Comparison of ENCODE assay signal across 7 cellular contexts in the genomic region with DNA sequence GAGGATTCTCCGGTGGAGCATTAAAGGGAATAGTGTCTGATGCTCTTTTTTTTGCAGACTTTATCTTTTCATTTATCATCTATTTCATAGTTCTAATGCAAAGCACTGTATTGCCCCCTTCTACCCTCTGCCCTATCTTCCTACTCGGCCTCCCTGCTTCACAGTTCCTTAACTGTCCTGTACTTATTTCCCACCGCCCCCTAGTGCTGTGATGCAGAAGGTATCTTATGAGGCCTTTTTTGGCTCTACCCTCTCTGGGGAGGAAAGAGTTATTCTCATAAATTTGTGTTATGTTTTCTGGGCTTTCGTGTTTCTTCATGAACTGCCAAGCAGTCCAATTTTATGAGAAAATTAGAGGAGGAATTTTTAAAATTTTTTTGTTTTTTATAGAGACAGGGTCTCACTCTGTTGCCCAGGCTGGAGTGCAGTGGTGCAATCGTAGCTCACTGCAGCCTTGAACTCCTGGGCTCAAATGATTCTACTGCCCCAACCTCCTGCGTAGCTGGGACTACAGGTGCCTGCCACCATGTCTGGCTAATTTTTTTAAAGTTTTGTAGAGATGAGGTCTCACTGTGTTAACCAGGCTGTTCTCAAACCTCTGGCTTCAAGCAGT. TPM values are rescaled to one million over a fixed set of nuclear protein-coding genes. Genes with fewer than 3 reads are reported as not detected.
A peak's percentile ranks its signal among the peaks of the same experiment; 100 is the strongest.
DNase-seq lines count a peak whose midpoint lies in the region; ATAC-seq and TF ChIP-seq lines count a peak whose summit lies in the region.

No MANE protein-coding gene starts in this region.

- H3K4me1 Mint-ChIP-seq in activated CD4-positive, alpha-beta memory T cell treated with anti-CD3 and anti-CD28 coated beads for 36 hours (ENCODE audit: low read depth), result peaks cover 19% of the 10 kb centered on the region

- peaks cover 19% of the 10 kb centered on the region for H3K36me3 Mint-ChIP-seq in activated CD4-positive, alpha-beta memory T cell treated with anti-CD3 and anti-CD28 coated beads for 36 hours

- TF ChIP-seq EP300 in suprapubic skin (IDR thresholded peaks at IDR 0.05), result no peak

- intact Hi-C loops in activated CD4-positive, alpha-beta memory T cell treated with anti-CD3 and anti-CD28 coated beads for 36 hours (cut with micrococcal nuclease), result loop anchor here (1.0 to 5.0 kb wide), 4 partner anchors 63 to 1059 kb away; partner anchors contain the start of genes FOXM1, PARP11 and RHNO1

- CTCF ChIA-PET in GM10248 (lab: Yijun Ruan, JAX), result interaction anchor here (1.0 to 3.9 kb wide), 8 partner anchors 9 to 130 kb away, joined by 4 to 20 read pairs (median 6); partner anchors contain the start of gene FKBP4
- CTCF ChIA-PET in activated CD4-positive, alpha-beta memory T cell treated with anti-CD3 and anti-CD28 coated beads for 36 hours (lab: Charles Lee), result interaction anchor here (0.8 to 2.1 kb wide), 7 partner anchors 9 to 131 kb away, joined by 3 to 12 read pairs (median 5); partner anchors contain the start of gene FKBP4

- no peaks in the 10 kb centered on the region for H3K9me3 ChIP-seq in mucosa of rectum (ENCODE audit: control insufficient read depth in 2 of 2, low read length in 2 of 2)
- H3K9me3 ChIP-seq in suprapubic skin, result no peaks in the 10 kb centered on the region

- H3K27ac Mint-ChIP-seq in activated CD4-positive, alpha-beta memory T cell treated with anti-CD3 and anti-CD28 coated beads for 36 hours, result peak overlapping the region; percentile 98

- TF ChIP-seq CTCF in GM10248 (IDR thresholded peaks at IDR 0.05; ENCODE audit: control extremely low read depth, extremely low read depth, low read depth, missing control alignments) (peak; percentile 75), epithelial cell of esophagus (IDR thresholded peaks at IDR 0.05; ENCODE audit: insufficient read depth, low read depth, low read length, missing control alignments) (peak; percentile 86), suprapubic skin (IDR thresholded peaks at IDR 0.05) (peak; percentile 47 to 48)

- H3K4me3 ChIP-seq in epithelial cell of esophagus (ENCODE audit: low read length) (peak overlapping the region; percentile 95), mucosa of rectum (ENCODE audit: low read length in 2 of 2) (peak overlapping the region; percentile 96 to 99), suprapubic skin (peak overlapping the region; percentile 63)

- ATAC-seq in HG02885 (IDR thresholded peaks at IDR 0.05; ENCODE audit: poor library complexity, unreplicated experiment), result peak; percentile 46

- peak overlapping the region; percentile 82 to 98 for H3K9ac ChIP-seq in mucosa of rectum (ENCODE audit: low read depth in 1 of 2, low read length in 2 of 2)

- peak overlapping the region; percentile 99 for H3K4me3 Mint-ChIP-seq in activated CD4-positive, alpha-beta memory T cell treated with anti-CD3 and anti-CD28 coated beads for 36 hours

- 24% methylated on average over 6 of the region's 6 CpGs for WGBS in suprapubic skin

- H3K27ac ChIP-seq in mucosa of rectum (ENCODE audit: low read depth in 2 of 2, low read length in 2 of 2) (peak overlapping the region in 1 of 2 donors; percentile 99), suprapubic skin (peak overlapping the region; percentile 92)

- H3K4me1 ChIP-seq in mucosa of rectum (ENCODE audit: control insufficient read depth in 2 of 2, insufficient read depth in 2 of 2, low read length in 2 of 2) (peaks cover 7% of the 10 kb centered on the region in 2 donors), suprapubic skin (peaks cover 22% of the 10 kb centered on the region)

- POLR2A ChIA-PET in GM10248 (lab: Yijun Ruan, JAX), result no interaction called here
- POLR2A ChIA-PET in activated CD4-positive, alpha-beta memory T cell treated with anti-CD3 and anti-CD28 coated beads for 36 hours (lab: Charles Lee), result no interaction called here

- TF ChIP-seq POLR2A in suprapubic skin (IDR thresholded peaks at IDR 0.05), result no peak

- H3K27me3 Mint-ChIP-seq in activated CD4-positive, alpha-beta memory T cell treated with anti-CD3 and anti-CD28 coated beads for 36 hours, result no peaks in the 10 kb centered on the region

- H3K27me3 ChIP-seq in mucosa of rectum (ENCODE audit: control insufficient read depth in 2 of 2, insufficient read depth in 2 of 2, low read length in 2 of 2) (no peaks in the 10 kb centered on the region), suprapubic skin (no peaks in the 10 kb centered on the region)

- peaks cover 9 to 18% of the 10 kb centered on the region in 2 donors for H3K36me3 ChIP-seq in mucosa of rectum (ENCODE audit: control insufficient read depth in 2 of 2, insufficient read depth in 2 of 2, low read length in 2 of 2)
- peaks cover 21% of the 10 kb centered on the region for H3K36me3 ChIP-seq in suprapubic skin

- DNase-seq in GM10248 (ENCODE audit: extremely low spot score) (peak; percentile 72), NCI-H446 treated with DMSO at 0.1 percent for 48 hours (lab: John Stamatoyannopoulos, UW) (peak; percentile 54), epithelial cell of esophagus (ENCODE audit: low read depth) (peak; percentile 73), suprapubic skin (ENCODE audit: low spot score in 2 of 2) (no peak)
- DNase-seq in activated CD4-positive, alpha-beta memory T cell treated with anti-CD3 and anti-CD28 coated beads for 36 hours, result peak; percentile 66

- no peaks in the 10 kb centered on the region for H3K9me3 Mint-ChIP-seq in activated CD4-positive, alpha-beta memory T cell treated with anti-CD3 and anti-CD28 coated beads for 36 hours

RNA-seq across cellular contexts. Expression of gene ITFG2, which starts 1.2 kb away (rescaled TPM):
- total RNA-seq in activated CD4-positive, alpha-beta memory T cell treated with anti-CD3 and anti-CD28 coated beads for 36 hours, result 10 to 100 TPM; 18.9 to 21.6 TPM
- total RNA-seq in suprapubic skin, result 10 to 100 TPM; 22.4 to 93.3 (median 35.8) TPM

RNA-seq across cellular contexts. Expression of gene FKBP4, which starts 18.9 kb away (rescaled TPM):
- total RNA-seq in activated CD4-positive, alpha-beta memory T cell treated with anti-CD3 and anti-CD28 coated beads for 36 hours, result 100 to 1,000 TPM; 144 to 153 TPM
- total RNA-seq in suprapubic skin, result 10 to 100 TPM; 54.3 to 65.6 (median 59.5) TPM

RNA-seq across cellular contexts. Expression of gene NRIP2, which starts 21.2 kb away (rescaled TPM):
- total RNA-seq in activated CD4-positive, alpha-beta memory T cell treated with anti-CD3 and anti-CD28 coated beads for 36 hours, result not detected
- total RNA-seq in suprapubic skin, result 1 to 10 TPM in 3 of 4 donors, under 1 TPM in 1; 0.48 to 4.7 (median 1.9) TPM

RNA-seq across cellular contexts. Expression of gene TEX52, which starts 43.2 kb away (rescaled TPM):
- total RNA-seq in activated CD4-positive, alpha-beta memory T cell treated with anti-CD3 and anti-CD28 coated beads for 36 hours, result under 1 TPM in 1 of 2 experiments, not detected in 1; 0.19 TPM
- total RNA-seq in suprapubic skin, result not detected

Comparison
In these comparisons a context has a peak if more than half of its experiments do, and no peak if none do; other contexts are left out.
1. DNase-seq: peak in GM10248 (single experiment), NCI-H446 treated with DMSO at 0.1 percent for 48 hours (single experiment), activated CD4-positive, alpha-beta memory T cell treated with anti-CD3 and anti-CD28 coated beads for 36 hours (single experiment) and epithelial cell of esophagus (single experiment); none in suprapubic skin (0 of 2).
2. Peak in every context shown above with its lines, with median percentiles within 50 percentile points of each other: CTCF ChIP-seq and H3K4me3 ChIP-seq.